13 cellular contexts compared by ENCODE assay signal in genomic region chr19:18939163-18939562, GRCh38. TPM values are rescaled to one million over a fixed set of nuclear protein-coding genes. Genes with fewer than 3 reads are reported as not detected.
DNase-seq lines count a peak whose midpoint lies in the region; ATAC-seq, FAIRE-seq and TF ChIP-seq lines count a peak whose summit lies in the region.
"Had no signal": no experiment of that assay in that cellular context is flagged by ENCODE, and none has a peak within 500 bp of the region (broad histone marks: within the 10 kb centered on the region; RNA-seq: fewer than 3 reads in every experiment).

No MANE protein-coding gene starts in this region.

- H3K4me3 ChIP-seq in AG09309 (ENCODE audit: control insufficient read depth, low read depth, low read length) (peak overlapping the region; percentile 88), HUES64 (ENCODE audit: low read length) (peak overlapping the region; percentile 74), small intestine (ENCODE audit: low read depth in 1 of 2, low read length in 2 of 2) (no peak overlapping the region)

- no peak overlapping the region for H3K9ac ChIP-seq in HUES64 (ENCODE audit: low read depth, low read length)

- intact Hi-C loops in dendritic cell treated with granulocyte-macrophage colony-stimulating factor and Interleukin-4, amounts not matched to agents 40 ng/mL and 50 ng/mL, for 4 days (cut with micrococcal nuclease) = no loop called here
- intact Hi-C loops in natural killer cell (cut with micrococcal nuclease) = no loop called here

- H3K27ac Mint-ChIP-seq in dendritic cell treated with granulocyte-macrophage colony-stimulating factor and Interleukin-4, amounts not matched to agents 40 ng/mL and 50 ng/mL, for 4 days = peak overlapping the region; percentile 87
- H3K27ac Mint-ChIP-seq in natural killer cell = no peak overlapping the region

- FAIRE-seq in small intestine (lab: Jason Lieb, UNC) = no peak

- ATAC-seq in natural killer cell (no peak), GM21526 (IDR thresholded peaks at IDR 0.05; ENCODE audit: low FRiP score, unreplicated experiment) (no peak)

- H3K36me3 ChIP-seq in HUES64 (ENCODE audit: insufficient read depth, low read length) (peaks cover 15% of the 10 kb centered on the region), small intestine (ENCODE audit: control insufficient read depth in 2 of 2, insufficient read depth in 2 of 2, low read length in 2 of 2) (no peaks in the 10 kb centered on the region)

- H3K9me3 ChIP-seq in HUES64 (ENCODE audit: insufficient read depth, low read depth, low read length) (no peaks in the 10 kb centered on the region), small intestine (ENCODE audit: control insufficient read depth, low read depth) (no peaks in the 10 kb centered on the region)
- H3K9me3 ChIP-seq: gastroesophageal sphincter, sigmoid colon had no signal

- no peak for TF ChIP-seq CTCF in AG09309 (IDR thresholded peaks at IDR 0.05; ENCODE audit: control insufficient read depth, insufficient read depth, low read depth, low read length, missing control alignments)
- TF ChIP-seq CTCF in natural killer cell (IDR thresholded peaks at IDR 0.05) = no peak

- H3K4me1 Mint-ChIP-seq in dendritic cell treated with granulocyte-macrophage colony-stimulating factor and Interleukin-4, amounts not matched to agents 40 ng/mL and 50 ng/mL, for 4 days (ENCODE audit: low read depth) = peaks cover 28% of the 10 kb centered on the region
- peaks cover 0 to 19% of the 10 kb centered on the region in 2 donors for H3K4me1 Mint-ChIP-seq in natural killer cell

- WGBS in HUES64 = 92% methylated on average over 3 of the region's 3 CpGs
- WGBS in small intestine, 3 donors = 58 to 87% (median 76%) methylated on average over 3 of the region's 3 CpGs

- H3K4me1 ChIP-seq in HUES64 (ENCODE audit: insufficient read depth, low read length) = peaks cover 14% of the 10 kb centered on the region; the same call in 1 of the 2 replicates
- peaks cover 0 to 3% of the 10 kb centered on the region in 2 donors for H3K4me1 ChIP-seq in small intestine (ENCODE audit: control insufficient read depth in 2 of 2, insufficient read depth in 1 of 2, low read depth in 1 of 2, low read length in 1 of 2)

- H3K27ac ChIP-seq in HUES64 (ENCODE audit: low read depth, low read length) = no peak overlapping the region
- no peak overlapping the region for H3K27ac ChIP-seq in small intestine (ENCODE audit: low read depth in 1 of 2, low read length in 1 of 2)

- peaks cover 50% of the 10 kb centered on the region for H3K36me3 Mint-ChIP-seq in dendritic cell treated with granulocyte-macrophage colony-stimulating factor and Interleukin-4, amounts not matched to agents 40 ng/mL and 50 ng/mL, for 4 days (ENCODE audit: low read depth)
- H3K36me3 Mint-ChIP-seq in natural killer cell = no peaks in the 10 kb centered on the region

- H3K27me3 Mint-ChIP-seq in dendritic cell treated with granulocyte-macrophage colony-stimulating factor and Interleukin-4, amounts not matched to agents 40 ng/mL and 50 ng/mL, for 4 days = no peaks in the 10 kb centered on the region
- peaks cover 31 to 35% of the 10 kb centered on the region in 2 donors for H3K27me3 Mint-ChIP-seq in natural killer cell (ENCODE audit: low read depth in 2 of 2)

- H3K27me3 ChIP-seq in HUES64 (ENCODE audit: insufficient read depth, low read length) (peaks cover 3% of the 10 kb centered on the region; the same call in 1 of the 2 replicates), small intestine (ENCODE audit: control insufficient read depth in 2 of 2, insufficient read depth in 2 of 2, low read length in 2 of 2) (no peaks in the 10 kb centered on the region)
- H3K27me3 ChIP-seq: gastroesophageal sphincter, sigmoid colon had no signal

- DNase-seq in AG09309 (ENCODE audit: low read depth) (no peak), natural killer cell (no peak), NCI-H2029 (lab: John Stamatoyannopoulos, UW) (no peak), small intestine (no peak)
- DNase-seq in stimulated activated naive CD4-positive, alpha-beta T cell (lab: John Stamatoyannopoulos, UW) = no peak
- DNase-seq: activated CD8-positive, alpha-beta memory T cell treated with anti-CD3 and anti-CD28 coated beads, Interleukin-2, amount 50 U/mL, for 48 hours had no signal

- no peaks in the 10 kb centered on the region for H3K9me3 Mint-ChIP-seq in dendritic cell treated with granulocyte-macrophage colony-stimulating factor and Interleukin-4, amounts not matched to agents 40 ng/mL and 50 ng/mL, for 4 days
- H3K9me3 Mint-ChIP-seq in natural killer cell = no peaks in the 10 kb centered on the region

- H3K4me3 Mint-ChIP-seq in dendritic cell treated with granulocyte-macrophage colony-stimulating factor and Interleukin-4, amounts not matched to agents 40 ng/mL and 50 ng/mL, for 4 days = peak overlapping the region; percentile 41
- H3K4me3 Mint-ChIP-seq in natural killer cell = peak overlapping the region; percentile 65

RNA-seq across cellular contexts. Expression of gene HOMER3, which starts 1.9 kb away (rescaled TPM):
- polyA plus RNA-seq in HUES64 (2013, experiment 1 of 2) = 36.6 TPM
- polyA plus RNA-seq in HUES64 (2013, experiment 2 of 2) = 41.9 TPM
- 1 to 10 TPM in 1 of 3 donors, under 1 TPM in 1, not detected in 1; 0.19 to 4.8 TPM for total RNA-seq in natural killer cell
- 10 to 100 TPM in 1 of 3 donors, 1 to 10 TPM in 2; 1.6 to 13.0 (median 9.8) TPM for polyA plus RNA-seq in small intestine

RNA-seq across cellular contexts. Expression of gene DDX49, which starts 19.6 kb away (rescaled TPM):
- 30.0 TPM for polyA plus RNA-seq in HUES64 (2013, experiment 1 of 2)
- polyA plus RNA-seq in HUES64 (2013, experiment 2 of 2) = 27.1 TPM
- 10 to 100 TPM; 59.3 to 66.9 (median 62.9) TPM for total RNA-seq in natural killer cell
- polyA plus RNA-seq in small intestine = 10 to 100 TPM; 48.5 to 51.4 (median 48.6) TPM

RNA-seq across cellular contexts. Expression of gene COPE, which starts 20.0 kb away (rescaled TPM):
- 127 TPM for polyA plus RNA-seq in HUES64 (2013, experiment 1 of 2)
- 123 TPM for polyA plus RNA-seq in HUES64 (2013, experiment 2 of 2)
- total RNA-seq in natural killer cell = 100 to 1,000 TPM; 204 to 228 (median 218) TPM
- 100 to 1,000 TPM; 254 to 350 (median 286) TPM for polyA plus RNA-seq in small intestine

RNA-seq across cellular contexts. Expression of gene CERS1, which starts 43.2 kb away (rescaled TPM):
- polyA plus RNA-seq in HUES64 (2013, experiment 1 of 2) = 9.6 TPM
- 12.6 TPM for polyA plus RNA-seq in HUES64 (2013, experiment 2 of 2)
- total RNA-seq in natural killer cell = not detected
- 1 to 10 TPM in 1 of 3 donors, not detected in 2; 1.5 TPM for polyA plus RNA-seq in small intestine
- total RNA-seq: T-helper 1 cell treated with Interleukin-12 subunit alpha and Interleukin-12 subunit beta and Interleukin-4 antibody, amounts not matched to agents 30 ng/mL and 1 ng/mL, for 36 hours had no signal
- polyA plus RNA-seq: liver had no signal

Comparison
In these comparisons a context has a peak if more than half of its experiments do, and no peak if none do; other contexts are left out.
1. H3K4me3 ChIP-seq: peak in AG09309 (single experiment) and HUES64 (single experiment); none in small intestine (0 of 2).